ENCODE assay signal across 11 cellular contexts in the genomic region with DNA sequence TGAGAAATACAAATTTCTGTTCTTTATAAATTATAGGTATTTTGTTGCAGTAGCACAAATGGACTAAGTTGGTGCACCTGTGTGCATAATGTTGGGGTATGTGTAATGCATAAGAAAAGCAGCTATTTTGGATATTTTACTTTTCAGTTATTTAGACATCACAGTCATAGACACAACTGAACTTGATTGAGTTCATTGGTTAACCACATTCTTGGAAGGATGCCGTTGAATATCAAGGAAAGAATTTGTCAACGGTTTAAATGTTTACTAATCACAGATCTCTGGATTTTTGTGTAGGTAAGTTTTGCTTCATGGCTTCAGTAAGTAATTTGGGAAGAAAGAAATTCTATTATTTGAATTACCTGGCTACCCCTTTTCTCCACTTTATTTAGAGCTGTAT. TPM values are rescaled to one million over a fixed set of nuclear protein-coding genes. Genes with fewer than 3 reads are reported as not detected.
DNase-seq lines count a peak whose midpoint lies in the region; ATAC-seq, FAIRE-seq and TF ChIP-seq lines count a peak whose summit lies in the region.
"Had no signal": no experiment of that assay in that cellular context is flagged by ENCODE, and none has a peak within 500 bp of the region (broad histone marks: within the 10 kb centered on the region; RNA-seq: fewer than 3 reads in every experiment).

No MANE protein-coding gene starts in this region.

- peak overlapping the region; percentile 78 for H3K27ac Mint-ChIP-seq in memory B cell
- H3K27ac Mint-ChIP-seq in osteocyte (ENCODE audit: unreplicated experiment) = no peak overlapping the region

- H4K20me1 ChIP-seq in osteoblast (ENCODE audit: insufficient read depth, low read length) = peaks cover 5% of the 10 kb centered on the region

- no peak for ATAC-seq in memory B cell (ENCODE audit: low read depth)

- H3K36me3 ChIP-seq in ascending aorta = peaks cover 0 to 35% of the 10 kb centered on the region in 2 donors
- H3K36me3 ChIP-seq in osteoblast (ENCODE audit: insufficient read depth, low read length) = no peaks in the 10 kb centered on the region

- H3K9me3 Mint-ChIP-seq in memory B cell (peaks cover 1% of the 10 kb centered on the region), osteocyte (ENCODE audit: unreplicated experiment) (no peaks in the 10 kb centered on the region)

- no peak overlapping the region for H3K4me2 ChIP-seq in osteoblast (ENCODE audit: insufficient read depth, low read length)

- H3K36me3 Mint-ChIP-seq in memory B cell (peaks cover 15% of the 10 kb centered on the region), osteocyte (ENCODE audit: unreplicated experiment) (peaks cover 15% of the 10 kb centered on the region)

- no peaks in the 10 kb centered on the region for H3K9me3 ChIP-seq in ascending aorta
- H3K9me3 ChIP-seq in osteoblast (ENCODE audit: low read depth, low read length) = no peaks in the 10 kb centered on the region

- H3K27me3 ChIP-seq in ascending aorta (no peaks in the 10 kb centered on the region), osteoblast (ENCODE audit: insufficient read depth, low read length) (no peaks in the 10 kb centered on the region)

- no peak overlapping the region for H2AFZ ChIP-seq in osteoblast (ENCODE audit: low read length)

- peak overlapping the region; percentile 72 for H3K4me3 Mint-ChIP-seq in memory B cell
- H3K4me3 Mint-ChIP-seq in osteocyte (ENCODE audit: unreplicated experiment) = no peak overlapping the region

- DNase-seq in AG20443 (ENCODE audit: low spot score) (peak; percentile 17), GM19239 (ENCODE audit: insufficient read length, low spot score) (no peak), ascending aorta (ENCODE audit: low spot score in 2 of 2) (no peak), memory B cell (ENCODE audit: low spot score in 2 of 2) (no peak), osteocyte (ENCODE audit: extremely low spot score, unreplicated experiment) (no peak), DMS 273 (lab: John Stamatoyannopoulos, UW; ENCODE audit: unreplicated experiment) (no peak), osteoblast (ENCODE audit: insufficient read length, low spot score, missing footprints) (no peak), RKO (ENCODE audit: low spot score) (no peak)
- DNase-seq: dermis blood vessel endothelial cell; NCI-H1417 treated with DMSO at 0.1 percent for 48 hours; stimulated activated CD8-positive, alpha-beta memory T cell treated with anti-CD3 and anti-CD28 coated beads, Interleukin-4, amount 100 ng/mL, for 48 hours had no signal

- peak; percentile 18 for FAIRE-seq in GM19239 (lab: Jason Lieb, UNC)

- H3K27me3 Mint-ChIP-seq in memory B cell = no peaks in the 10 kb centered on the region
- H3K27me3 Mint-ChIP-seq in osteocyte (ENCODE audit: unreplicated experiment) = no peaks in the 10 kb centered on the region

- H3K27ac ChIP-seq in ascending aorta (no peak overlapping the region), osteoblast (ENCODE audit: low read depth, low read length) (no peak overlapping the region)

- peak overlapping the region; percentile 91 to 96 for H3K4me3 ChIP-seq in ascending aorta
- no peak overlapping the region for H3K4me3 ChIP-seq in osteoblast (ENCODE audit: insufficient read depth, low read length)

- intact Hi-C loops in ascending aorta (cut with DNase I) = no loop called here

- TF ChIP-seq CTCF in ascending aorta (IDR thresholded peaks at IDR 0.05) (no peak), osteocyte (IDR thresholded peaks at IDR 0.05) (no peak), osteoblast (IDR thresholded peaks at IDR 0.05; ENCODE audit: extremely low read depth, low read depth, low read length) (no peak)

- H3K4me1 ChIP-seq in ascending aorta = peaks cover 0 to 27% of the 10 kb centered on the region in 2 donors
- peaks cover 13% of the 10 kb centered on the region for H3K4me1 ChIP-seq in osteoblast (ENCODE audit: insufficient read depth, low read length)

- peaks cover 26% of the 10 kb centered on the region for H3K4me1 Mint-ChIP-seq in memory B cell
- peaks cover 33% of the 10 kb centered on the region for H3K4me1 Mint-ChIP-seq in osteocyte (ENCODE audit: unreplicated experiment)

- peaks cover 20% of the 10 kb centered on the region for H3K79me2 ChIP-seq in osteoblast (ENCODE audit: insufficient read depth, low read length)

RNA-seq across cellular contexts. Expression of gene OTUD1, which starts 4.1 kb away (rescaled TPM):
- 24.1 TPM for total RNA-seq in ascending aorta
- total RNA-seq in osteocyte = 10.6 and 11.0 TPM in 2 replicates
- 9.8 and 11.5 TPM in 2 replicates for total RNA-seq in osteoblast
